ENCODE assay signal across 16 cellular contexts in genomic region chr10:34690403-34691049, GRCh38.
"Had no signal": no experiment of that assay in that cellular context is flagged by ENCODE, and none has a peak within 500 bp of the region (broad histone marks: within the 10 kb centered on the region; RNA-seq: fewer than 3 reads in every experiment).

No MANE protein-coding gene starts in this region.

- H3K27me3 ChIP-seq: gastroesophageal sphincter, heart left ventricle, tibial nerve had no signal

- H3K27ac ChIP-seq: gastroesophageal sphincter, heart left ventricle, tibial nerve had no signal

- ATAC-seq: activated CD4-positive, alpha-beta T cell treated with anti-CD3 and anti-CD28 coated beads for 36 hours; gastroesophageal sphincter; heart left ventricle; natural killer cell; stimulated activated naive CD8-positive, alpha-beta T cell treated with anti-CD3 and anti-CD28 coated beads, Interleukin-15, Interleukin-2, amounts not matched to agents 100 U/mL and 50 U/mL, for 24 hours; T-cell; WTC11 had no signal

- DNase-seq: activated CD4-positive, alpha-beta T cell treated with anti-CD3 and anti-CD28 coated beads for 36 hours; activated CD4-positive, alpha-beta T cell treated with anti-CD3 and anti-CD28 coated beads, Interleukin-2, amount 50 U/mL, for 48 hours; activated T-cell treated with anti-CD3 and anti-CD28 coated beads for 4 hours; dermis blood vessel endothelial cell; effector memory CD4-positive, alpha-beta T cell; heart left ventricle; mesendoderm; natural killer cell; nucleus accumbens; stimulated activated CD4-positive, alpha-beta T cell treated with anti-CD3 and anti-CD28 coated beads, Interleukin-2, amount 100 ng/mL, for 24 hours; stimulated activated naive CD8-positive, alpha-beta T cell treated with anti-CD3 and anti-CD28 coated beads, Interleukin-15, Interleukin-2, amounts not matched to agents 100 U/mL and 50 U/mL, for 24 hours; substantia nigra; T-cell had no signal

- H3K4me3 ChIP-seq: gastroesophageal sphincter, heart left ventricle, tibial nerve had no signal

- H3K9me3 ChIP-seq: gastroesophageal sphincter, heart left ventricle, tibial nerve had no signal
